In genomic region chr11:130894322-130895025, GRCh38 we compare ENCODE assay signal across 8 cellular contexts. TPM values are rescaled to one million over a fixed set of nuclear protein-coding genes. Genes with fewer than 3 reads are reported as not detected.
DNase-seq lines count a peak whose midpoint lies in the region; ATAC-seq and TF ChIP-seq lines count a peak whose summit lies in the region.

No MANE protein-coding gene starts in this region.

- H3K36me3 ChIP-seq in liver (ENCODE audit: control insufficient read depth in 4 of 4, insufficient read depth in 3 of 4, low read depth in 1 of 4, low read length in 3 of 4): peaks cover 6 to 24% (median 20%) of the 10 kb centered on the region in 4 donors

- H3K27me3 ChIP-seq in liver (ENCODE audit: control insufficient read depth in 4 of 4, insufficient read depth in 4 of 4, low read length in 3 of 4): no peaks in the 10 kb centered on the region

- H3K4me1 ChIP-seq in liver (ENCODE audit: control insufficient read depth in 4 of 4, insufficient read depth in 4 of 4, low read length in 3 of 4): peaks cover 4 to 28% (median 23%) of the 10 kb centered on the region in 4 donors

- DNase-seq in AG08395 (ENCODE audit: low spot score): peak; percentile 57
- peak; percentile 30 for DNase-seq in NCI-H226
- peak; percentile 31 to 51 for DNase-seq in activated CD4-positive, alpha-beta T cell treated with anti-CD3 and anti-CD28 coated beads for 24 hours (ENCODE audit: low read depth in 2 of 2)
- peak; percentile 28 to 56 (median 47) for DNase-seq in stimulated activated CD4-positive, alpha-beta T cell treated with anti-CD3 and anti-CD28 coated beads, TNF-alpha, amount 100 ng/mL, for 24 hours (ENCODE audit: low read depth in 3 of 3)

- peak; percentile 90 to 93 for TF ChIP-seq RAD21 in liver (IDR thresholded peaks at IDR 0.05)

- peak; percentile 97 for ATAC-seq in GM18861 (IDR thresholded peaks at IDR 0.05; ENCODE audit: unreplicated experiment)
- peak; percentile 92 for ATAC-seq in HG03139 (IDR thresholded peaks at IDR 0.05; ENCODE audit: unreplicated experiment)

- H3K27ac ChIP-seq in cingulate gyrus (ENCODE audit: low read depth, low read length) (peak overlapping the region; percentile 13), liver (ENCODE audit: low read depth in 1 of 2, low read length in 2 of 2) (peak overlapping the region in 1 of 2 donors; percentile 30)

- WGBS in liver: 22% methylated on average over 6 of the region's 6 CpGs

- no peaks in the 10 kb centered on the region for H3K9me3 ChIP-seq in liver (ENCODE audit: control insufficient read depth in 4 of 4, low read length in 3 of 4)

- TF ChIP-seq CTCF in liver (IDR thresholded peaks at IDR 0.05; ENCODE audit: low read depth, low read length, missing input control): peak; percentile 96

- H3K4me3 ChIP-seq in liver (ENCODE audit: low read depth in 1 of 3, low read length in 3 of 3): no peak overlapping the region

- peak overlapping the region in 1 of 2 donors; percentile 26 for H3K9ac ChIP-seq in liver (ENCODE audit: low read depth in 1 of 2, low read length in 2 of 2)

TF ChIP-seq in liver, 16 proteins besides CTCF, POLR2A, EP300 and RAD21:
- TF ChIP-seq HNF4G (IDR thresholded peaks at IDR 0.05) (no peak), FOXA2 (IDR thresholded peaks at IDR 0.05) (peak; percentile 22)

RNA-seq across cellular contexts. Expression of gene SNX19, which starts 21.8 kb away (rescaled TPM):
- 10 to 100 TPM; 32.3 to 94.5 TPM for total RNA-seq in liver
- 10 to 100 TPM; 16.5 to 33.1 TPM for polyA plus RNA-seq in liver
